9 cellular contexts compared by ENCODE assay signal in the genomic region with DNA sequence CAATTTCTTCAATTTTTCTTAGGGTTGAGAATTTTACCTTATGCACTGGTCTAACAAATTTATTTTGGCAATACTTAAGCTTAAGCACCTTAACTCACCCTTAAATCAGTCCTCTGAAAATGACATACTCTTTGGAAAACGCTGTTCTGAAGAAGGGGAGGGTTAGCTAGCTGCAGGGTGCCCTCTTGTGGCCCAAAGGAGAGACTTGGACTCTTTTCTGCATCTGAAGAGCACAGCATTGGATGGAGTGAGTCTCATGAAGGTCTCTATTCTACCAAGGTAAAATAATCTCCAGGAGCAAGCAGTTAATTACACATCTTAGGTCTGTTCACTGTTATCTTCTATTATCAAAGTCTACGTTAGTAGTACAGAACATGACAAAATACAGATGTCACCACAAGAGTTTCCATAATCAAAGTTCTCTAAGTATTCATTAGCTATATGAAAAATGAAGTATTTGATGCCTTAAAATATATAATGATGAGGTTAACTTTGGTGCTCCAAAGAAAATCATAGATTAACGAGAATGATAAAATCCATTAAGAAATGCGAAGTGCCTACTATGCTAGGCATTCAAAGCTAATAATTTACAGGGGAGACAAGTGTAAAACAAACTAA. TPM values are rescaled to one million over a fixed set of nuclear protein-coding genes. Genes with fewer than 3 reads are reported as not detected.
DNase-seq lines count a peak whose midpoint lies in the region; ATAC-seq and TF ChIP-seq lines count a peak whose summit lies in the region.
"Had no signal": no experiment of that assay in that cellular context is flagged by ENCODE, and none has a peak within 500 bp of the region (broad histone marks: within the 10 kb centered on the region; RNA-seq: fewer than 3 reads in every experiment).

No MANE protein-coding gene starts in this region.

- H3K4me3 ChIP-seq in HAP-1 (no peak overlapping the region), WERI-Rb-1 (ENCODE audit: low read depth, low read length) (no peak overlapping the region), suprapubic skin (no peak overlapping the region)
- H3K4me3 ChIP-seq: BLaER1 treated with 17β-estradiol and CSF1 and Interleukin-3, amounts not matched to agents 10 nM and 100 nM had no signal

- TF ChIP-seq EP300 in suprapubic skin (IDR thresholded peaks at IDR 0.05): no peak

- DNase-seq in NCI-H1417 (lab: John Stamatoyannopoulos, UW) (peak; percentile 27 to 72 (median 54)), NCI-H1417 treated with DMSO at 0.1 percent for 48 hours (lab: John Stamatoyannopoulos, UW) (no peak), HAP-1 (ENCODE audit: low spot score in 2 of 2) (peak; percentile 68 to 71), NCI-H128 (lab: John Stamatoyannopoulos, UW; ENCODE audit: unreplicated experiment) (peak; percentile 15), WERI-Rb-1 (peak; percentile 76), dermis microvascular lymphatic vessel endothelial cell (ENCODE audit: low read depth in 2 of 2) (peak; percentile 30 to 71), memory B cell (ENCODE audit: low spot score in 2 of 2) (peak in 1 of 2 donors; percentile 33), suprapubic skin (ENCODE audit: low spot score in 2 of 2) (no peak)

- peaks cover 20% of the 10 kb centered on the region for H3K36me3 ChIP-seq in HAP-1 (replicated peaks)
- peaks cover 66% of the 10 kb centered on the region for H3K36me3 ChIP-seq in WERI-Rb-1
- peaks cover 30% of the 10 kb centered on the region for H3K36me3 ChIP-seq in suprapubic skin

- H3K9me3 ChIP-seq in HAP-1 (no peaks in the 10 kb centered on the region), WERI-Rb-1 (ENCODE audit: severe bottlenecking) (no peaks in the 10 kb centered on the region), suprapubic skin (no peaks in the 10 kb centered on the region)

- peaks cover 6% of the 10 kb centered on the region for H3K9me3 Mint-ChIP-seq in memory B cell

- TF ChIP-seq POLR2A in suprapubic skin (IDR thresholded peaks at IDR 0.05): no peak

- no peaks in the 10 kb centered on the region for H3K27me3 Mint-ChIP-seq in memory B cell

- TF ChIP-seq CTCF in WERI-Rb-1 (IDR thresholded peaks at IDR 0.05; ENCODE audit: low read depth, low read length) (peak; percentile 89), suprapubic skin (IDR thresholded peaks at IDR 0.05) (peak; percentile 30 to 64)

- peak overlapping the region; percentile 48 for H3K27ac Mint-ChIP-seq in memory B cell

- in situ Hi-C loops in HAP-1 (cut with MboI; ENCODE audit: low sequenced_read_pairs): no loop called here

- H3K4me1 ChIP-seq in HAP-1 (peaks cover 10% of the 10 kb centered on the region), suprapubic skin (peaks cover 22% of the 10 kb centered on the region)

- peak; percentile 69 for ATAC-seq in memory B cell (ENCODE audit: low read depth)

- peaks cover 32% of the 10 kb centered on the region for H3K36me3 Mint-ChIP-seq in memory B cell

- H3K4me1 Mint-ChIP-seq in memory B cell: peaks cover 30% of the 10 kb centered on the region

- H3K27ac ChIP-seq in WERI-Rb-1 (no peak overlapping the region), suprapubic skin (no peak overlapping the region)
- H3K27ac ChIP-seq: BLaER1 treated with 17β-estradiol and CSF1 and Interleukin-3, amounts not matched to agents 10 nM and 100 nM had no signal

- WGBS in suprapubic skin: 67% methylated on average over 4 of the region's 4 CpGs

- no peak overlapping the region for H3K4me3 Mint-ChIP-seq in memory B cell

- no peaks in the 10 kb centered on the region for H3K27me3 ChIP-seq in HAP-1 (ENCODE audit: low read depth)
- no peaks in the 10 kb centered on the region for H3K27me3 ChIP-seq in WERI-Rb-1 (ENCODE audit: insufficient read depth, low read depth, severe bottlenecking)
- no peaks in the 10 kb centered on the region for H3K27me3 ChIP-seq in suprapubic skin
- H3K27me3 ChIP-seq: BLaER1 treated with 17β-estradiol and CSF1 and Interleukin-3, amounts not matched to agents 10 nM and 100 nM had no signal

RNA-seq across cellular contexts. Expression of a gene that starts 24.4 kb away (rescaled TPM):
- 33.6 and 58.5 TPM in 2 replicates for total RNA-seq in dermis microvascular lymphatic vessel endothelial cell
- total RNA-seq in suprapubic skin: 100 to 1,000 TPM in 1 of 4 donors, 10 to 100 TPM in 3; 78.9 to 108 (median 99.0) TPM

Comparison
In these comparisons a context has a peak if more than half of its experiments do, and no peak if none do; other contexts are left out.
1. DNase-seq: peak in NCI-H1417 (3 of 3), HAP-1 (2 of 2), NCI-H128 (single experiment), WERI-Rb-1 (single experiment) and dermis microvascular lymphatic vessel endothelial cell (2 of 2); none in NCI-H1417 treated with DMSO at 0.1 percent for 48 hours (single experiment) and suprapubic skin (0 of 2).